11 cellular contexts compared by ENCODE assay signal in genomic region chr1:167059729-167060107, GRCh38. TPM values are rescaled to one million over a fixed set of nuclear protein-coding genes. Genes with fewer than 3 reads are reported as not detected.
A peak's percentile ranks its signal among the peaks of the same experiment; 100 is the strongest.
DNase-seq lines count a peak whose midpoint lies in the region; ATAC-seq lines count a peak whose summit lies in the region.
"Had no signal": no experiment of that assay in that cellular context is flagged by ENCODE, and none has a peak within 500 bp of the region (broad histone marks: within the 10 kb centered on the region; RNA-seq: fewer than 3 reads in every experiment).

No MANE protein-coding gene starts in this region.

- CTCF ChIA-PET in activated CD4-positive, alpha-beta T cell treated with anti-CD3 and anti-CD28 coated beads for 36 hours (lab: Charles Lee), result interaction anchor here (0.6 to 11.2 kb wide), 57 partner anchors 8 to 579 kb away, joined by 3 to 541 read pairs (median 5); partner anchors contain the start of genes POU2F1 and TADA1
- CTCF ChIA-PET in activated CD4-positive, alpha-beta T cell treated with anti-CD3 and anti-CD28 coated beads, Interleukin-2, amount 10 ng/mL, durations not matched to agents 7 days and 5 days (lab: Charles Lee), result interaction anchor here (0.6 to 16.1 kb wide), 32 partner anchors 9 to 570 kb away, joined by 3 to 278 read pairs (median 4); partner anchors contain the start of genes GPA33 and TADA1

- POLR2A ChIA-PET in activated CD4-positive, alpha-beta T cell treated with anti-CD3 and anti-CD28 coated beads for 36 hours (lab: Charles Lee), result interaction anchor here (1.0 to 1.4 kb wide), 2 partner anchors 81 to 161 kb away, joined by 4 to 5 read pairs; partner anchors contain the start of gene POU2F1
- POLR2A ChIA-PET in activated CD4-positive, alpha-beta T cell treated with anti-CD3 and anti-CD28 coated beads, Interleukin-2, amount 10 ng/mL, durations not matched to agents 7 days and 5 days (lab: Charles Lee), result no interaction called here

- H3K27ac ChIP-seq in SK-N-MC (no peak overlapping the region), iPS-20b (ENCODE audit: low read length) (no peak overlapping the region)
- H3K27ac ChIP-seq: 22Rv1 had no signal

- no peaks in the 10 kb centered on the region for H3K36me3 Mint-ChIP-seq in activated CD4-positive, alpha-beta T cell treated with anti-CD3 and anti-CD28 coated beads for 36 hours (ENCODE audit: low read depth)
- no peaks in the 10 kb centered on the region for H3K36me3 Mint-ChIP-seq in activated CD4-positive, alpha-beta T cell treated with anti-CD3 and anti-CD28 coated beads, Interleukin-2, amount 10 ng/mL, durations not matched to agents 7 days and 5 days (ENCODE audit: low read depth)
- H3K36me3 Mint-ChIP-seq in stimulated activated effector memory CD8-positive, alpha-beta T cell treated with anti-CD3 and anti-CD28 coated beads, Interleukin-12 subunit alpha, Interleukin-12 subunit beta, amount 100 ng/mL, for 72 hours, result no peaks in the 10 kb centered on the region

- H3K4me3 ChIP-seq in SK-N-MC (peak overlapping the region; percentile 61), iPS-20b (ENCODE audit: low read length) (peak overlapping the region; percentile 45; the same call in 1 of the 2 replicates)
- H3K4me3 ChIP-seq: HAP-1 had no signal

- H3K4me3 Mint-ChIP-seq in activated CD4-positive, alpha-beta T cell treated with anti-CD3 and anti-CD28 coated beads for 36 hours, result no peak overlapping the region
- H3K4me3 Mint-ChIP-seq in activated CD4-positive, alpha-beta T cell treated with anti-CD3 and anti-CD28 coated beads, Interleukin-2, amount 10 ng/mL, durations not matched to agents 7 days and 5 days, result no peak overlapping the region
- peak overlapping the region; percentile 20 for H3K4me3 Mint-ChIP-seq in stimulated activated effector memory CD8-positive, alpha-beta T cell treated with anti-CD3 and anti-CD28 coated beads, Interleukin-12 subunit alpha, Interleukin-12 subunit beta, amount 100 ng/mL, for 72 hours

- H3K9me3 ChIP-seq in SK-N-MC (ENCODE audit: low read depth, low read length) (no peaks in the 10 kb centered on the region), iPS-20b (ENCODE audit: insufficient read depth, low read depth, low read length) (no peaks in the 10 kb centered on the region)
- H3K9me3 ChIP-seq: HAP-1 had no signal

- intact Hi-C loops in activated CD4-positive, alpha-beta T cell treated with anti-CD3 and anti-CD28 coated beads for 36 hours (cut with DNase I, micrococcal nuclease), result loop anchor here (1.0 to 10.0 kb wide), 8 partner anchors 85 to 1133 kb away; partner anchors contain the start of genes ILDR2 (in 1 of the 2), POGK (in 1 of the 2) and TADA1 (in 1 of the 2)
- intact Hi-C loops in Right ventricle myocardium superior (cut with DNase I), result loop anchor here (5.0 to 10.0 kb wide), 2 partner anchors 147 to 475 kb away; no protein-coding TSS in a partner anchor

- H3K27me3 Mint-ChIP-seq in activated CD4-positive, alpha-beta T cell treated with anti-CD3 and anti-CD28 coated beads for 36 hours, result no peaks in the 10 kb centered on the region
- no peaks in the 10 kb centered on the region for H3K27me3 Mint-ChIP-seq in activated CD4-positive, alpha-beta T cell treated with anti-CD3 and anti-CD28 coated beads, Interleukin-2, amount 10 ng/mL, durations not matched to agents 7 days and 5 days

- no peak for ATAC-seq in activated CD4-positive, alpha-beta T cell treated with anti-CD3 and anti-CD28 coated beads for 36 hours
- no peak for ATAC-seq in stimulated activated effector memory CD8-positive, alpha-beta T cell treated with anti-CD3 and anti-CD28 coated beads, Interleukin-12 subunit alpha, Interleukin-12 subunit beta, amount 100 ng/mL, for 72 hours
- ATAC-seq in Right ventricle myocardium superior (ENCODE audit: poor library complexity), result no peak
- no peak for ATAC-seq in GM21367 (IDR thresholded peaks at IDR 0.05; ENCODE audit: unreplicated experiment)

- H3K27ac Mint-ChIP-seq in activated CD4-positive, alpha-beta T cell treated with anti-CD3 and anti-CD28 coated beads for 36 hours, result peak overlapping the region; percentile 27
- no peak overlapping the region for H3K27ac Mint-ChIP-seq in activated CD4-positive, alpha-beta T cell treated with anti-CD3 and anti-CD28 coated beads, Interleukin-2, amount 10 ng/mL, durations not matched to agents 7 days and 5 days
- peak overlapping the region; percentile 39 for H3K27ac Mint-ChIP-seq in stimulated activated effector memory CD8-positive, alpha-beta T cell treated with anti-CD3 and anti-CD28 coated beads, Interleukin-12 subunit alpha, Interleukin-12 subunit beta, amount 100 ng/mL, for 72 hours

- no peaks in the 10 kb centered on the region for H3K36me3 ChIP-seq in SK-N-MC (ENCODE audit: insufficient read depth, low read length)
- no peaks in the 10 kb centered on the region for H3K36me3 ChIP-seq in iPS-20b (ENCODE audit: insufficient read depth, low read depth, low read length)
- H3K36me3 ChIP-seq: HAP-1 had no signal

- H3K4me1 Mint-ChIP-seq in activated CD4-positive, alpha-beta T cell treated with anti-CD3 and anti-CD28 coated beads for 36 hours, result peaks cover 7% of the 10 kb centered on the region
- H3K4me1 Mint-ChIP-seq in activated CD4-positive, alpha-beta T cell treated with anti-CD3 and anti-CD28 coated beads, Interleukin-2, amount 10 ng/mL, durations not matched to agents 7 days and 5 days, result peaks cover 20% of the 10 kb centered on the region
- peaks cover 9% of the 10 kb centered on the region for H3K4me1 Mint-ChIP-seq in stimulated activated effector memory CD8-positive, alpha-beta T cell treated with anti-CD3 and anti-CD28 coated beads, Interleukin-12 subunit alpha, Interleukin-12 subunit beta, amount 100 ng/mL, for 72 hours

- no peaks in the 10 kb centered on the region for H3K9me3 Mint-ChIP-seq in activated CD4-positive, alpha-beta T cell treated with anti-CD3 and anti-CD28 coated beads for 36 hours (ENCODE audit: low read depth)
- no peaks in the 10 kb centered on the region for H3K9me3 Mint-ChIP-seq in activated CD4-positive, alpha-beta T cell treated with anti-CD3 and anti-CD28 coated beads, Interleukin-2, amount 10 ng/mL, durations not matched to agents 7 days and 5 days
- H3K9me3 Mint-ChIP-seq in stimulated activated effector memory CD8-positive, alpha-beta T cell treated with anti-CD3 and anti-CD28 coated beads, Interleukin-12 subunit alpha, Interleukin-12 subunit beta, amount 100 ng/mL, for 72 hours, result no peaks in the 10 kb centered on the region

- DNase-seq in activated CD4-positive, alpha-beta T cell treated with anti-CD3 and anti-CD28 coated beads for 36 hours, result no peak
- DNase-seq in activated CD4-positive, alpha-beta T cell treated with anti-CD3 and anti-CD28 coated beads, Interleukin-2, amount 10 ng/mL, durations not matched to agents 7 days and 5 days, result no peak
- DNase-seq in SK-N-MC (ENCODE audit: low read depth, low spot score) (no peak), Right ventricle myocardium superior (no peak), NCI-H2196 (lab: John Stamatoyannopoulos, UW; ENCODE audit: unreplicated experiment) (no peak)
- DNase-seq in stimulated activated effector memory CD8-positive, alpha-beta T cell treated with anti-CD3 and anti-CD28 coated beads, Interleukin-12 subunit alpha, Interleukin-12 subunit beta, amount 100 ng/mL, for 72 hours (ENCODE audit: low spot score in 2 of 2), result no peak
- DNase-seq: SIG-M5 had no signal

- H3K9ac ChIP-seq in SK-N-MC (ENCODE audit: insufficient read length) (no peak overlapping the region), iPS-20b (ENCODE audit: low read depth, low read length) (no peak overlapping the region)

- no peaks in the 10 kb centered on the region for H3K27me3 ChIP-seq in iPS-20b (ENCODE audit: insufficient read depth, low read length)

- peaks cover 7% of the 10 kb centered on the region; the same call in 1 of the 2 replicates for H3K4me1 ChIP-seq in iPS-20b (ENCODE audit: insufficient read depth, low read length)

RNA-seq across cellular contexts. Expression of gene GPA33, which starts 30.5 kb away (rescaled TPM):
- total RNA-seq in activated CD4-positive, alpha-beta T cell treated with anti-CD3 and anti-CD28 coated beads for 36 hours, result under 1 TPM; 0.39 to 0.56 TPM
- 1 to 10 TPM; 2.2 to 2.3 TPM for total RNA-seq in activated CD4-positive, alpha-beta T cell treated with anti-CD3 and anti-CD28 coated beads, Interleukin-2, amount 10 ng/mL, durations not matched to agents 7 days and 5 days
- total RNA-seq in Right ventricle myocardium superior, result 0.19 TPM

RNA-seq across cellular contexts. Expression of gene STYXL2, which starts 34.2 kb away (rescaled TPM):
- not detected for total RNA-seq in activated CD4-positive, alpha-beta T cell treated with anti-CD3 and anti-CD28 coated beads for 36 hours
- not detected for total RNA-seq in activated CD4-positive, alpha-beta T cell treated with anti-CD3 and anti-CD28 coated beads, Interleukin-2, amount 10 ng/mL, durations not matched to agents 7 days and 5 days
- total RNA-seq in Right ventricle myocardium superior, result 121 TPM

Comparison
In these comparisons a context has a peak if more than half of its experiments do, and no peak if none do; other contexts are left out.
1. RNA of gene STYXL2, which starts 34.2 kb away (total RNA-seq): 121 TPM in Right ventricle myocardium superior (single experiment); not detected in activated CD4-positive, alpha-beta T cell treated with anti-CD3 and anti-CD28 coated beads for 36 hours and not detected in activated CD4-positive, alpha-beta T cell treated with anti-CD3 and anti-CD28 coated beads, Interleukin-2, amount 10 ng/mL, durations not matched to agents 7 days and 5 days; every median in the first group is over 100 times any median in the second.